In genomic region chr9:34408173-34408572, GRCh38 we compare ENCODE assay signal across 34 cellular contexts. TPM values are rescaled to one million over a fixed set of nuclear protein-coding genes. Genes with fewer than 3 reads are reported as not detected.
"Had no signal": no experiment of that assay in that cellular context is flagged by ENCODE, and none has a peak within 500 bp of the region (broad histone marks: within the 10 kb centered on the region; RNA-seq: fewer than 3 reads in every experiment).

No MANE protein-coding gene starts in this region.

- H3K4me1 Mint-ChIP-seq: activated B cell treated with CpG ODN at 0.5 μM for 24 hours; activated CD8-positive, alpha-beta memory T cell treated with anti-CD3 and anti-CD28 coated beads, Interleukin-2, amount 10 ng/mL, durations not matched to agents 7 days and 5 days; immature natural killer cell; naive B cell; nephron progenitor cell; stimulated activated effector memory CD8-positive, alpha-beta T cell treated with anti-CD3 and anti-CD28 coated beads, Interleukin-12 subunit alpha, Interleukin-12 subunit beta, amount 100 ng/mL, for 72 hours had no signal

- H3K27me3 Mint-ChIP-seq: activated B cell treated with CpG ODN at 0.5 μM for 24 hours; activated CD8-positive, alpha-beta memory T cell treated with anti-CD3 and anti-CD28 coated beads, Interleukin-2, amount 10 ng/mL, durations not matched to agents 7 days and 5 days; activated CD8-positive, alpha-beta T cell treated with anti-CD3 and anti-CD28 coated beads for 36 hours; brain; naive B cell; stimulated activated naive CD8-positive, alpha-beta T cell treated with anti-CD3 and anti-CD28 coated beads, Interleukin-15, Interleukin-2, amounts not matched to agents 100 ng/mL and 50 ng/mL, for 24 hours had no signal

- DNase-seq: activated B cell treated with CpG ODN at 0.5 μM for 24 hours; activated CD4-positive, alpha-beta T cell treated with anti-CD3 and anti-CD28 coated beads, Interleukin-2, amount 50 U/mL, for 1 hour; activated CD8-positive, alpha-beta memory T cell treated with anti-CD3 and anti-CD28 coated beads, Interleukin-2, amount 10 ng/mL, durations not matched to agents 7 days and 5 days; activated CD8-positive, alpha-beta T cell treated with anti-CD3 and anti-CD28 coated beads for 36 hours; activated effector memory CD4-positive, alpha-beta T cell treated with anti-CD3 and anti-CD28 coated beads, Interleukin-2, amount 50 U/mL, for 16 hours; activated naive CD4-positive, alpha-beta T cell treated with anti-CD3 and anti-CD28 coated beads for 36 hours; activated naive CD8-positive, alpha-beta T cell treated with anti-CD3 and anti-CD28 coated beads, Interleukin-2, amount 10 ng/mL, durations not matched to agents 7 days and 5 days; activated T-cell treated with anti-CD3 and anti-CD28 coated beads for 4 hours; caudate nucleus; endodermal cell; foreskin fibroblast; heart left ventricle; hypothalamus; immature natural killer cell; kidney; left colon; mammary epithelial cell; naive B cell; nephron progenitor cell; retina; sigmoid colon; small intestine; stimulated activated CD4-positive, alpha-beta T cell treated with anti-CD3 and anti-CD28 coated beads, Interleukin-4, amount 100 ng/mL, for 24 hours; T-helper 2 cell; trophoblast cell had no signal

- ATAC-seq: activated CD8-positive, alpha-beta memory T cell treated with anti-CD3 and anti-CD28 coated beads, Interleukin-2, amount 10 ng/mL, durations not matched to agents 7 days and 5 days; activated CD8-positive, alpha-beta T cell treated with anti-CD3 and anti-CD28 coated beads for 36 hours; esophagus mucosa; heart left ventricle; left colon; stimulated activated effector memory CD8-positive, alpha-beta T cell treated with anti-CD3 and anti-CD28 coated beads, Interleukin-12 subunit alpha, Interleukin-12 subunit beta, amount 100 ng/mL, for 72 hours had no signal

- H3K4me3 Mint-ChIP-seq: activated B cell treated with CpG ODN at 0.5 μM for 24 hours; activated CD8-positive, alpha-beta memory T cell treated with anti-CD3 and anti-CD28 coated beads, Interleukin-2, amount 10 ng/mL, durations not matched to agents 7 days and 5 days; activated CD8-positive, alpha-beta T cell treated with anti-CD3 and anti-CD28 coated beads for 36 hours; activated naive CD4-positive, alpha-beta T cell treated with anti-CD3 and anti-CD28 coated beads for 36 hours; activated naive CD8-positive, alpha-beta T cell treated with anti-CD3 and anti-CD28 coated beads, Interleukin-2, amount 10 ng/mL, durations not matched to agents 7 days and 5 days; brain; dendritic cell treated with granulocyte-macrophage colony-stimulating factor and Interleukin-4, amounts not matched to agents 40 ng/mL and 50 ng/mL, for 4 days; endodermal cell; immature natural killer cell; nephron progenitor cell; stimulated activated effector memory CD8-positive, alpha-beta T cell treated with anti-CD3 and anti-CD28 coated beads, Interleukin-12 subunit alpha, Interleukin-12 subunit beta, amount 100 ng/mL, for 72 hours; stimulated activated naive CD8-positive, alpha-beta T cell treated with anti-CD3 and anti-CD28 coated beads, Interleukin-15, Interleukin-2, amounts not matched to agents 100 ng/mL and 50 ng/mL, for 24 hours had no signal

- H3K36me3 Mint-ChIP-seq: activated CD8-positive, alpha-beta memory T cell treated with anti-CD3 and anti-CD28 coated beads, Interleukin-2, amount 10 ng/mL, durations not matched to agents 7 days and 5 days; activated naive CD8-positive, alpha-beta T cell treated with anti-CD3 and anti-CD28 coated beads, Interleukin-2, amount 10 ng/mL, durations not matched to agents 7 days and 5 days; naive B cell; stimulated activated effector memory CD8-positive, alpha-beta T cell treated with anti-CD3 and anti-CD28 coated beads, Interleukin-12 subunit alpha, Interleukin-12 subunit beta, amount 100 ng/mL, for 72 hours had no signal

- H3K27ac Mint-ChIP-seq: activated B cell treated with CpG ODN at 0.5 μM for 24 hours; activated CD8-positive, alpha-beta memory T cell treated with anti-CD3 and anti-CD28 coated beads, Interleukin-2, amount 10 ng/mL, durations not matched to agents 7 days and 5 days; activated CD8-positive, alpha-beta T cell treated with anti-CD3 and anti-CD28 coated beads for 36 hours; activated naive CD4-positive, alpha-beta T cell treated with anti-CD3 and anti-CD28 coated beads for 36 hours; activated naive CD8-positive, alpha-beta T cell treated with anti-CD3 and anti-CD28 coated beads, Interleukin-2, amount 10 ng/mL, durations not matched to agents 7 days and 5 days; dendritic cell treated with granulocyte-macrophage colony-stimulating factor and Interleukin-4, amounts not matched to agents 40 ng/mL and 50 ng/mL, for 4 days; endodermal cell; immature natural killer cell; nephron progenitor cell; stimulated activated effector memory CD8-positive, alpha-beta T cell treated with anti-CD3 and anti-CD28 coated beads, Interleukin-12 subunit alpha, Interleukin-12 subunit beta, amount 100 ng/mL, for 72 hours; stimulated activated naive CD8-positive, alpha-beta T cell treated with anti-CD3 and anti-CD28 coated beads, Interleukin-15, Interleukin-2, amounts not matched to agents 100 ng/mL and 50 ng/mL, for 24 hours had no signal

- H3K9me3 Mint-ChIP-seq: activated B cell treated with CpG ODN at 0.5 μM for 24 hours; activated CD8-positive, alpha-beta T cell treated with anti-CD3 and anti-CD28 coated beads for 36 hours; activated naive CD4-positive, alpha-beta T cell treated with anti-CD3 and anti-CD28 coated beads for 36 hours; activated naive CD8-positive, alpha-beta T cell treated with anti-CD3 and anti-CD28 coated beads, Interleukin-2, amount 10 ng/mL, durations not matched to agents 7 days and 5 days; brain; dendritic cell treated with granulocyte-macrophage colony-stimulating factor and Interleukin-4, amounts not matched to agents 40 ng/mL and 50 ng/mL, for 4 days; endodermal cell; immature natural killer cell; nephron progenitor cell; stimulated activated effector memory CD8-positive, alpha-beta T cell treated with anti-CD3 and anti-CD28 coated beads, Interleukin-12 subunit alpha, Interleukin-12 subunit beta, amount 100 ng/mL, for 72 hours; stimulated activated naive CD8-positive, alpha-beta T cell treated with anti-CD3 and anti-CD28 coated beads, Interleukin-15, Interleukin-2, amounts not matched to agents 100 ng/mL and 50 ng/mL, for 24 hours had no signal

RNA-seq across cellular contexts. Expression of gene DNAI1, which starts 50.4 kb away (rescaled TPM):
- total RNA-seq: activated B cell treated with CpG ODN at 0.5 μM for 24 hours; activated CD8-positive, alpha-beta memory T cell treated with anti-CD3 and anti-CD28 coated beads, Interleukin-2, amount 10 ng/mL, durations not matched to agents 7 days and 5 days; activated naive CD8-positive, alpha-beta T cell treated with anti-CD3 and anti-CD28 coated beads, Interleukin-2, amount 10 ng/mL, durations not matched to agents 7 days and 5 days; ascending aorta; esophagus mucosa; left colon; liver; mammary epithelial cell; osteocyte; thoracic aorta had no signal
